ENCODE assay signal across 8 cellular contexts in genomic region chr1:234722267-234722704, GRCh38.
DNase-seq lines count a peak whose midpoint lies in the region; ATAC-seq and TF ChIP-seq lines count a peak whose summit lies in the region.

No MANE protein-coding gene starts in this region.

- peaks cover 9% of the 10 kb centered on the region for H3F3A ChIP-seq in PC-3 (ENCODE audit: low read length, unreplicated experiment)

- peaks cover 0 to 3% of the 10 kb centered on the region in 2 donors for H3K27me3 Mint-ChIP-seq in CD4-positive, alpha-beta memory T cell
- no peaks in the 10 kb centered on the region for H3K27me3 Mint-ChIP-seq in progenitor cell of endocrine pancreas

- no peak overlapping the region for H3K4me3 ChIP-seq in CD4-positive, alpha-beta memory T cell (ENCODE audit: low read length in 2 of 2)
- H3K4me3 ChIP-seq in PC-3 (ENCODE audit: low read length) (no peak overlapping the region), mucosa of descending colon (no peak overlapping the region)

- DNase-seq in CD4-positive, alpha-beta memory T cell: no peak
- no peak for DNase-seq in PC-3
- no peak for DNase-seq in epithelial cell of prostate (ENCODE audit: low read depth, low spot score)
- DNase-seq in progenitor cell of endocrine pancreas (ENCODE audit: low spot score, unreplicated experiment): no peak
- no peak for DNase-seq in DMS153 (lab: John Stamatoyannopoulos, UW)
- DNase-seq in mucosa of descending colon: no peak
- DNase-seq in GM13977 (ENCODE audit: low spot score): no peak

- peaks cover 0 to 9% of the 10 kb centered on the region in 2 donors for H3K36me3 Mint-ChIP-seq in CD4-positive, alpha-beta memory T cell
- H3K36me3 Mint-ChIP-seq in progenitor cell of endocrine pancreas (ENCODE audit: insufficient read depth): no peaks in the 10 kb centered on the region

- peak overlapping the region; percentile 68 to 98 (median 82) for H3K27ac Mint-ChIP-seq in CD4-positive, alpha-beta memory T cell
- H3K27ac Mint-ChIP-seq in progenitor cell of endocrine pancreas: peak overlapping the region; percentile 97

- H3K4me1 ChIP-seq in CD4-positive, alpha-beta memory T cell (ENCODE audit: insufficient read depth, low read length): peaks cover 59% of the 10 kb centered on the region
- H3K4me1 ChIP-seq in PC-3 (ENCODE audit: insufficient read depth, low read length): peaks cover 52% of the 10 kb centered on the region
- peaks cover 73% of the 10 kb centered on the region for H3K4me1 ChIP-seq in mucosa of descending colon (ENCODE audit: low read depth)

- peaks cover 0 to 5% (median 0%) of the 10 kb centered on the region in 8 donors for H3K9me3 Mint-ChIP-seq in CD4-positive, alpha-beta memory T cell
- no peaks in the 10 kb centered on the region for H3K9me3 Mint-ChIP-seq in progenitor cell of endocrine pancreas (ENCODE audit: low read depth)

- in situ Hi-C loops in GM13977 (cut with MboI; ENCODE audit: low pct_unique_long_range_greater_than_20kb, low sequenced_read_pairs, unreplicated experiment): no loop called here

- H4K20me1 ChIP-seq in PC-3 (ENCODE audit: low read length): no peaks in the 10 kb centered on the region

- POLR2A ChIA-PET in CD4-positive, alpha-beta memory T cell (lab: Charles Lee; ENCODE audit: partially characterized antibody): interaction anchor here (0.5 to 8.2 kb wide), 6 partner anchors 16 to 290 kb away, joined by 3 to 272 read pairs (median 15); partner anchors contain the start of gene IRF2BP2
- POLR2A ChIA-PET in PC-3 (lab: Charles Lee; ENCODE audit: unreplicated experiment): no interaction called here

- TF ChIP-seq CTCF in PC-3 (conservative IDR thresholded peaks at IDR 0.05; ENCODE audit: low read depth, low read length) (no peak), progenitor cell of endocrine pancreas (IDR thresholded peaks at IDR 0.05; ENCODE audit: unreplicated experiment) (no peak), mucosa of descending colon (IDR thresholded peaks at IDR 0.05) (no peak), GM13977 (IDR thresholded peaks at IDR 0.05; ENCODE audit: extremely low read depth, insufficient read depth, missing control alignments) (no peak)

- intact Hi-C loops in CD4-positive, alpha-beta memory T cell (cut with micrococcal nuclease): no loop called here
- intact Hi-C loops in PC-3 (cut with micrococcal nuclease): loop anchor here (5.0 kb wide), 1 partner anchor 240 kb away; no protein-coding TSS in a partner anchor
- intact Hi-C loops in mucosa of descending colon (cut with DNase I, micrococcal nuclease): loop anchor here (5.0 to 10.0 kb wide), 4 partner anchors 110 to 353 kb away; partner anchors contain the start of gene IRF2BP2 (in 1 of the 2)

- CTCF ChIA-PET in CD4-positive, alpha-beta memory T cell (lab: Charles Lee; ENCODE audit: partially characterized antibody): interaction anchor here (0.6 to 1.5 kb wide), 4 partner anchors 10 to 358 kb away, joined by 3 read pairs; no protein-coding TSS in a partner anchor
- CTCF ChIA-PET in PC-3 (lab: Charles Lee): no interaction called here

- no peak overlapping the region for H3K27ac ChIP-seq in CD4-positive, alpha-beta memory T cell (ENCODE audit: low read depth, low read length)
- H3K27ac ChIP-seq in PC-3 (ENCODE audit: low read length) (peak overlapping the region; percentile 99), epithelial cell of prostate (peak overlapping the region; percentile 99)

- no peak overlapping the region for H2AFZ ChIP-seq in PC-3 (ENCODE audit: low read length)

- H3K4me3 Mint-ChIP-seq in CD4-positive, alpha-beta memory T cell: peak overlapping the region in 4 of 8 donors; percentile 10 to 52 (median 42)
- peak overlapping the region; percentile 22 for H3K4me3 Mint-ChIP-seq in progenitor cell of endocrine pancreas (ENCODE audit: low read depth)

- BruUV-seq in PC-3 (replicated peaks; lab: Mats Ljungman, UMichigan): no TSS peak

- H3K9me2 ChIP-seq in PC-3 (replicated peaks; ENCODE audit: low read length): no peaks in the 10 kb centered on the region

- H3K79me2 ChIP-seq in PC-3 (ENCODE audit: low read length): no peaks in the 10 kb centered on the region

- peak overlapping the region; percentile 85 for H3K9ac ChIP-seq in PC-3 (ENCODE audit: low read length)

- H3K4me1 Mint-ChIP-seq in CD4-positive, alpha-beta memory T cell: peaks cover 43 to 77% (median 60%) of the 10 kb centered on the region in 4 donors
- peaks cover 96% of the 10 kb centered on the region for H3K4me1 Mint-ChIP-seq in progenitor cell of endocrine pancreas (ENCODE audit: low read depth)

- peak overlapping the region; percentile 84 for H3K4me2 ChIP-seq in PC-3 (ENCODE audit: low read length)

- H3K36me3 ChIP-seq in CD4-positive, alpha-beta memory T cell (ENCODE audit: insufficient read depth, low read length): no peaks in the 10 kb centered on the region
- no peaks in the 10 kb centered on the region for H3K36me3 ChIP-seq in PC-3 (ENCODE audit: low read depth, low read length)
- H3K36me3 ChIP-seq in mucosa of descending colon (ENCODE audit: low read depth): no peaks in the 10 kb centered on the region

- ATAC-seq in PC-3 (no peak), GM18873 (IDR thresholded peaks at IDR 0.05; ENCODE audit: low FRiP score, unreplicated experiment) (no peak), mucosa of descending colon (no peak)

- no peaks in the 10 kb centered on the region for H3K27me3 ChIP-seq in CD4-positive, alpha-beta memory T cell (ENCODE audit: insufficient read depth, low read length)
- H3K27me3 ChIP-seq in PC-3 (ENCODE audit: low read length): no peaks in the 10 kb centered on the region

- H3K9me3 ChIP-seq in CD4-positive, alpha-beta memory T cell (ENCODE audit: control insufficient read depth in 1 of 2, low read length in 2 of 2): no peaks in the 10 kb centered on the region
- no peaks in the 10 kb centered on the region for H3K9me3 ChIP-seq in PC-3 (ENCODE audit: low read length)
- H3K9me3 ChIP-seq in mucosa of descending colon: no peaks in the 10 kb centered on the region
